Comparison of ENCODE assay signal across 1 cellular context in genomic region chr14:104202259-104203070, GRCh38.
TF ChIP-seq lines count a peak whose summit lies in the region.

No MANE protein-coding gene starts in this region.

TF ChIP-seq in H1, 55 proteins besides CTCF, POLR2A, EP300 and RAD21 (continued from another document):
- TF ChIP-seq CHD7 (IDR thresholded peaks at IDR 0.05; ENCODE audit: insufficient replicate concordance, low read length) (no peak), EGR1 (IDR thresholded peaks at IDR 0.05; ENCODE audit: borderline replicate concordance, low read depth, low read length) (no peak), KDM5A (IDR thresholded peaks at IDR 0.05; ENCODE audit: low read length) (no peak), BRCA1 (IDR thresholded peaks at IDR 0.05; ENCODE audit: low read depth, low read length) (no peak), PHF8 (conservative IDR thresholded peaks at IDR 0.05; ENCODE audit: low read depth, low read length) (no peak), NRF1 (IDR thresholded peaks at IDR 0.05; ENCODE audit: low read depth, low read length) (no peak)
